In genomic region chr4:109301691-109302365, GRCh38 we compare ENCODE assay signal across 1 cellular context.
TF ChIP-seq lines count a peak whose summit lies in the region.

No MANE protein-coding gene starts in this region.

TF ChIP-seq in HEK293, 187 proteins besides CTCF, POLR2A, EP300 and RAD21 (continued from another document):
- TF ChIP-seq ZBTB17 (tag by site-specific recombination; IDR thresholded peaks at IDR 0.05), result 0 out of 2 replicates have a peak, but pooled peaks have one; percentile 44
- TF ChIP-seq ZNF138 (tag by site-specific recombination; IDR thresholded peaks at IDR 0.05; ENCODE audit: borderline replicate concordance), result no peak
- TF ChIP-seq MYNN (tag by site-specific recombination; IDR thresholded peaks at IDR 0.05; ENCODE audit: borderline replicate concordance), result no peak
- no peak for TF ChIP-seq ZNF600 (tag by site-specific recombination; IDR thresholded peaks at IDR 0.05)
- TF ChIP-seq ZNF677 (tag by site-specific recombination; IDR thresholded peaks at IDR 0.05), result no peak
- no peak for TF ChIP-seq ZNF76 (tag by site-specific recombination; IDR thresholded peaks at IDR 0.05; ENCODE audit: borderline replicate concordance, low read depth)
- TF ChIP-seq ZBTB48 (tag by site-specific recombination; IDR thresholded peaks at IDR 0.05), result 0 out of 2 replicates have a peak, but pooled peaks have one; percentile 7
- no peak for TF ChIP-seq KLF7 (tag by site-specific recombination; IDR thresholded peaks at IDR 0.05; ENCODE audit: borderline replicate concordance)
- TF ChIP-seq ZNF175 (tag by site-specific recombination; IDR thresholded peaks at IDR 0.05), result no peak
